10 cellular contexts compared by ENCODE assay signal in the genomic region with DNA sequence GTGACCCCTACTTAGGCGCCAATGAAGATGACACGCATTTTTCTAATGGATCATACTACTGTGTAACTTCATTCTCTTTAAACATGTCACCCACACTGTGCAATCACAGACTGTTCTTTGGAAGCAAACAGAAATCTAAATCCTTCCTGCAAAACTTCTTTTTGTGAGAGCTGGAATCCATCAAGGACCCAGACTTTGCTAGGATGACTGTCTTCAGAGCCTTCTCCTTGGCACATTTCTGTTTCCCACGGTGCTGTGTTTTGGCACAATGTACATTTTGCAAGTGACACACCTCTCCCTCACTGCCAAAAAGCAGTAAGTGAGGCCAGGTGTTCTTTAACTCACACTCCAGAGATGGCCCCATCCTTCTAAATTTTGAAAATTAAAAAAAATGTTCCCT. TPM values are rescaled to one million over a fixed set of nuclear protein-coding genes. Genes with fewer than 3 reads are reported as not detected.
"Had no signal": no experiment of that assay in that cellular context is flagged by ENCODE, and none has a peak within 500 bp of the region (broad histone marks: within the 10 kb centered on the region; RNA-seq: fewer than 3 reads in every experiment).

No MANE protein-coding gene starts in this region.

- H3K27ac Mint-ChIP-seq: activated CD4-positive, alpha-beta memory T cell treated with anti-CD3 and anti-CD28 coated beads for 36 hours had no signal

- H3K36me3 Mint-ChIP-seq: activated CD4-positive, alpha-beta memory T cell treated with anti-CD3 and anti-CD28 coated beads for 36 hours had no signal

- H3K4me3 Mint-ChIP-seq: activated CD4-positive, alpha-beta memory T cell treated with anti-CD3 and anti-CD28 coated beads for 36 hours had no signal

- ATAC-seq: psoas muscle; stimulated activated naive CD8-positive, alpha-beta T cell treated with anti-CD3 and anti-CD28 coated beads, Interleukin-15, Interleukin-2, amounts not matched to agents 100 U/mL and 50 U/mL, for 24 hours had no signal

- DNase-seq: activated CD4-positive, alpha-beta memory T cell treated with anti-CD3 and anti-CD28 coated beads for 36 hours; activated CD8-positive, alpha-beta memory T cell treated with anti-CD3 and anti-CD28 coated beads, Interleukin-2, amount 50 U/mL, for 4 hours; activated T-cell treated with anti-CD3 and anti-CD28 coated beads, Interleukin-2, amount 50 U/mL, for 72 hours; caudate nucleus; erythroblast; hippocampal formation; psoas muscle; right lobe of liver; stimulated activated naive CD8-positive, alpha-beta T cell treated with anti-CD3 and anti-CD28 coated beads, Interleukin-15, Interleukin-2, amounts not matched to agents 100 U/mL and 50 U/mL, for 24 hours had no signal

- H3K27ac ChIP-seq: psoas muscle, right lobe of liver had no signal

- H3K9me3 Mint-ChIP-seq: activated CD4-positive, alpha-beta memory T cell treated with anti-CD3 and anti-CD28 coated beads for 36 hours had no signal

- H3K36me3 ChIP-seq: right lobe of liver had no signal

- H3K4me1 ChIP-seq: psoas muscle had no signal

- H3K4me3 ChIP-seq: psoas muscle, right lobe of liver had no signal

- H3K9me3 ChIP-seq: psoas muscle, right lobe of liver had no signal

- H3K27me3 ChIP-seq: right lobe of liver had no signal

RNA-seq across cellular contexts. Expression of a gene that starts 21.7 kb away (rescaled TPM):
- total RNA-seq: glomerular endothelial cell had no signal
